Comparison of ENCODE assay signal across 1 cellular context in genomic region chr13:49664606-49665005, GRCh38.
TF ChIP-seq lines count a peak whose summit lies in the region.

No MANE protein-coding gene starts in this region.

TF ChIP-seq in GM23338, 12 proteins besides CTCF, POLR2A, EP300 and RAD21 (continued from another document):
- TF ChIP-seq ZNF462 (CRISPR knock-in tag; IDR thresholded peaks at IDR 0.05), result no peak
- TF ChIP-seq ZNF331 (CRISPR knock-in tag; IDR thresholded peaks at IDR 0.05; ENCODE audit: low read depth), result no peak
- no peak for TF ChIP-seq EZH2 (IDR thresholded peaks at IDR 0.05; ENCODE audit: low read depth, unreplicated experiment)
- no peak for TF ChIP-seq NANOG (IDR thresholded peaks at IDR 0.05; ENCODE audit: borderline replicate concordance)
- TF ChIP-seq EZH2phosphoT487 (IDR thresholded peaks at IDR 0.05; ENCODE audit: unreplicated experiment), result no peak
- TF ChIP-seq ZNF114 (CRISPR knock-in tag; IDR thresholded peaks at IDR 0.05), result no peak
- TF ChIP-seq REST (IDR thresholded peaks at IDR 0.05; ENCODE audit: unreplicated experiment), result no peak
- TF ChIP-seq CREB1 (CRISPR knock-in tag; IDR thresholded peaks at IDR 0.05; ENCODE audit: low read depth), result no peak
- TF ChIP-seq JUNB (IDR thresholded peaks at IDR 0.05; ENCODE audit: unreplicated experiment), result no peak
- no peak for TF ChIP-seq ETS1 (IDR thresholded peaks at IDR 0.05)
